ENCODE assay signal across 8 cellular contexts in the genomic region with DNA sequence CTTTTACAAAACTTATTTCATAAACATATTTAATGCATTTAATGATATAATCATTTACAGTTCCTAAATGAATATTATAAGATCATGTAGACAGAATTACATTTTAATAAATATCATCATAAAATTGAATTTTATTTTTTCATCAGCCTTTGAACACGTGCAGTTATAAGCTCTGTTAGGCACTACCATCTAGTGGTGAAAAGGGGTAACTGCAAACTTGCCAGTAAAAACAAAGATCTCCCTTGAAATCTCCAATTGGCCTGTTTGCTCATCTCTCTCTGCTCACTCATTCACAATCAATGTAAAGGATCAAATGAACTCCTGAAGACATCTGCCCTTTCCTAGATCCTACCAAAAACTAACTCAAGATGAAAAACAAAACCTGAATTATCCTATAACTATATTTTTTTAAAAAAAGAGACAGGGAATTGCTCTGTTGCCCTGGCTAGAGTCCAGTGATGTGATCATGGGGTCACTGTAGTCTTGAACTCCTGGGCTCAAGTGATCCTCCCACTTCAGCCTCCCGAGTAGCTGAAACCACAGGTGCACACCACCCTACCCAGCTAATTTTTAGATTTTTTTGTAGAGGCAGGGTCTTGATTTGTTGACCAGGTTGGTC. TPM values are rescaled to one million over a fixed set of nuclear protein-coding genes. Genes with fewer than 3 reads are reported as not detected.
A peak's percentile ranks its signal among the peaks of the same experiment; 100 is the strongest.
DNase-seq lines count a peak whose midpoint lies in the region; ATAC-seq, FAIRE-seq and TF ChIP-seq lines count a peak whose summit lies in the region.

No MANE protein-coding gene starts in this region.

- DNase-seq in CD1c-positive myeloid dendritic cell (ENCODE audit: extremely low spot score), result peak; percentile 75
- peak; percentile 25 for DNase-seq in GM12891 (ENCODE audit: insufficient read length, low spot score)
- peak; percentile 52 for DNase-seq in NCI-H2196 (lab: John Stamatoyannopoulos, UW; ENCODE audit: unreplicated experiment)
- DNase-seq in fibroblast of the aortic adventitia (ENCODE audit: low read depth), result peak; percentile 79
- no peak for DNase-seq in osteocyte (ENCODE audit: extremely low spot score, unreplicated experiment)

- peak; percentile 70 to 79 for ATAC-seq in activated CD4-positive, CD25-positive, alpha-beta regulatory T cell treated with anti-CD3 and anti-CD28 coated beads, Interleukin-2, amount 50 U/mL, for 24 hours
- ATAC-seq in GM19035 (IDR thresholded peaks at IDR 0.05; ENCODE audit: unreplicated experiment) (no peak), GM21360 (IDR thresholded peaks at IDR 0.05; ENCODE audit: unreplicated experiment) (no peak)

- TF ChIP-seq POLR2A in GM12891 (IDR thresholded peaks at IDR 0.05; ENCODE audit: low read depth, low read length), result no peak

- H3K9me3 Mint-ChIP-seq in osteocyte (ENCODE audit: unreplicated experiment), result no peaks in the 10 kb centered on the region

- H3K4me3 ChIP-seq in fibroblast of the aortic adventitia (ENCODE audit: low read depth, low read length), result no peak overlapping the region

- peak; percentile 95 for TF ChIP-seq CTCF in fibroblast of the aortic adventitia (IDR thresholded peaks at IDR 0.05; ENCODE audit: insufficient read depth, low read length)
- TF ChIP-seq CTCF in osteocyte (IDR thresholded peaks at IDR 0.05), result peak; percentile 87

- H3K4me1 Mint-ChIP-seq in osteocyte (ENCODE audit: unreplicated experiment), result no peaks in the 10 kb centered on the region

- no peak overlapping the region for H3K4me3 Mint-ChIP-seq in osteocyte (ENCODE audit: unreplicated experiment)

- FAIRE-seq in GM12891 (lab: Jason Lieb, UNC), result peak; percentile 77

- H3K27ac Mint-ChIP-seq in osteocyte (ENCODE audit: unreplicated experiment), result no peak overlapping the region

- H3K36me3 Mint-ChIP-seq in osteocyte (ENCODE audit: unreplicated experiment), result peaks cover 4% of the 10 kb centered on the region

- H3K27me3 Mint-ChIP-seq in osteocyte (ENCODE audit: unreplicated experiment), result no peaks in the 10 kb centered on the region

TF ChIP-seq in GM12891, 5 proteins besides CTCF, POLR2A, EP300 and RAD21:
- no peak for TF ChIP-seq POU2F2 (IDR thresholded peaks at IDR 0.05; ENCODE audit: low read depth, low read length)
- no peak for TF ChIP-seq PAX5 (IDR thresholded peaks at IDR 0.05; ENCODE audit: insufficient read depth, low read length, severe bottlenecking)

RNA-seq across cellular contexts. Expression of gene SAMHD1, which starts 31.7 kb away (rescaled TPM):
- polyA plus RNA-seq in GM12891 (2012; ENCODE audit: low read depth, missing spikeins), result 7.7 TPM
- 32.7 and 41.8 TPM in 2 replicates for total RNA-seq in fibroblast of the aortic adventitia (ENCODE audit: low replicate concordance)
- total RNA-seq in osteocyte, result 16.2 and 19.5 TPM in 2 replicates

RNA-seq across cellular contexts. Expression of gene TLDC2, which starts 43.9 kb away (rescaled TPM):
- polyA plus RNA-seq in GM12891 (2012; ENCODE audit: low read depth, missing spikeins), result 0.22 TPM
- total RNA-seq in fibroblast of the aortic adventitia (ENCODE audit: low replicate concordance), result 0.18 TPM in 1 of 2 replicates, not detected in the other
- 0.26 TPM in 1 of 2 replicates, not detected in the other for total RNA-seq in osteocyte

Comparison
In these comparisons a context has a peak if more than half of its experiments do, and no peak if none do; other contexts are left out.
1. ATAC-seq: peak in activated CD4-positive, CD25-positive, alpha-beta regulatory T cell treated with anti-CD3 and anti-CD28 coated beads, Interleukin-2, amount 50 U/mL, for 24 hours (2 of 2); none in GM19035 (single experiment) and GM21360 (single experiment).